Comparison of ENCODE assay signal across 24 cellular contexts in the genomic region with DNA sequence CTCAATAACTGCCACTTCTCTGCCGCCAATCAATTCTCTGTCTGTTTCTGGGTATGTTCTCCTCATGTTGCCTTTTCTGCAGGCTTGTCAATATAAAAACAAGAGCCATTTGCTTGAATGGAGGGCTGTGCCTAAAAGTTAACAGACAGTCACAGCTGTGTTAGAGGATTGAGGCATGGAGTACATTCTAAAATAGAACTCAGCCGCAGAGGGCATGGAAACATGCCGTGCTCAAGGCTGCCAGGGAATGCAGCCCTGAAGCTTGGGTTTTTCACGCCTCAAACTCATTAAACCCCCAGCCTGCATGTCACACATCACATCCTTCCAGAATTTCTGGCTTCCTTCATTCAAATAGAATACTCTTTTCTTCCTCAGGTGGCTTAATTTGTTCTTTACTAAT.
"Had no signal": no experiment of that assay in that cellular context is flagged by ENCODE, and none has a peak within 500 bp of the region (broad histone marks: within the 10 kb centered on the region; RNA-seq: fewer than 3 reads in every experiment).

No MANE protein-coding gene starts in this region.

- H3K4me1 Mint-ChIP-seq: natural killer cell had no signal

- ATAC-seq: activated naive CD8-positive, alpha-beta T cell treated with anti-CD3 and anti-CD28 coated beads, Interleukin-2, amount 50 U/mL, for 24 hours; natural killer cell; stimulated activated naive CD8-positive, alpha-beta T cell treated with anti-CD3 and anti-CD28 coated beads, Interleukin-15, amount 100 ng/mL, for 72 hours; T-helper 17 cell had no signal

- H3K27ac ChIP-seq: neutrophil, suprapubic skin, upper lobe of left lung, VCaP had no signal

- DNase-seq: activated CD4-positive, alpha-beta T cell treated with anti-CD3 and anti-CD28 coated beads, Interleukin-2, amount 50 U/mL, for 1 hour; activated CD4-positive, CD25-positive, alpha-beta regulatory T cell treated with anti-CD3 and anti-CD28 coated beads, Interleukin-2, amount 50 U/mL, for 72 hours; activated CD8-positive, alpha-beta memory T cell treated with anti-CD3 and anti-CD28 coated beads for 24 hours; activated CD8-positive, alpha-beta memory T cell treated with anti-CD3 and anti-CD28 coated beads, Interleukin-2, amount 50 U/mL, for 48 hours; activated effector memory CD4-positive, alpha-beta T cell treated with Interleukin-2 at 50 U/mL for 16 hours; activated naive CD4-positive, alpha-beta T cell treated with anti-CD3 and anti-CD28 coated beads, Interleukin-2, amount 10 ng/mL, durations not matched to agents 7 days and 5 days; activated naive CD8-positive, alpha-beta T cell treated with anti-CD3 and anti-CD28 coated beads, Interleukin-2, amount 50 U/mL, for 24 hours; activated T-cell treated with anti-CD3 and anti-CD28 coated beads, Interleukin-2, amount 50 U/mL, for 48 hours; aorta; cerebellar nuclear complex; cortex of kidney; head of caudate nucleus; kidney glomerular epithelial cell; natural killer cell; retina; small intestine; stimulated activated CD4-positive, alpha-beta T cell treated with anti-CD3 and anti-CD28 coated beads, Interleukin-15, amount 100 ng/mL, for 24 hours; stimulated activated CD4-positive, alpha-beta T cell treated with anti-CD3 and anti-CD28 coated beads, Interleukin-4, amount 100 ng/mL, for 1 hour; stimulated activated naive CD8-positive, alpha-beta T cell treated with anti-CD3 and anti-CD28 coated beads, Interleukin-15, amount 100 ng/mL, for 72 hours; T-helper 17 cell; upper lobe of left lung had no signal

- H3K4me1 ChIP-seq: suprapubic skin, upper lobe of left lung had no signal

- H3K27me3 ChIP-seq: neutrophil, suprapubic skin, upper lobe of left lung had no signal

- H3K36me3 ChIP-seq: neutrophil, suprapubic skin, upper lobe of left lung had no signal

- H3K27me3 Mint-ChIP-seq: activated naive CD4-positive, alpha-beta T cell treated with anti-CD3 and anti-CD28 coated beads, Interleukin-2, amount 10 ng/mL, durations not matched to agents 7 days and 5 days; activated naive CD8-positive, alpha-beta T cell treated with anti-CD3 and anti-CD28 coated beads, Interleukin-2, amount 50 U/mL, for 24 hours; stimulated activated naive CD8-positive, alpha-beta T cell treated with anti-CD3 and anti-CD28 coated beads, Interleukin-15, amount 100 ng/mL, for 72 hours; T-helper 17 cell had no signal

- H3K9me3 Mint-ChIP-seq: activated naive CD8-positive, alpha-beta T cell treated with anti-CD3 and anti-CD28 coated beads, Interleukin-2, amount 50 U/mL, for 24 hours; natural killer cell had no signal

- H3K4me3 Mint-ChIP-seq: activated naive CD4-positive, alpha-beta T cell treated with anti-CD3 and anti-CD28 coated beads, Interleukin-2, amount 10 ng/mL, durations not matched to agents 7 days and 5 days; activated naive CD8-positive, alpha-beta T cell treated with anti-CD3 and anti-CD28 coated beads, Interleukin-2, amount 50 U/mL, for 24 hours; natural killer cell; stimulated activated naive CD8-positive, alpha-beta T cell treated with anti-CD3 and anti-CD28 coated beads, Interleukin-15, amount 100 ng/mL, for 72 hours; T-helper 17 cell had no signal

- H3K9me3 ChIP-seq: neutrophil, suprapubic skin, upper lobe of left lung had no signal

- H3K36me3 Mint-ChIP-seq: natural killer cell had no signal

- H3K27ac Mint-ChIP-seq: activated naive CD4-positive, alpha-beta T cell treated with anti-CD3 and anti-CD28 coated beads, Interleukin-2, amount 10 ng/mL, durations not matched to agents 7 days and 5 days; activated naive CD8-positive, alpha-beta T cell treated with anti-CD3 and anti-CD28 coated beads, Interleukin-2, amount 50 U/mL, for 24 hours; natural killer cell; stimulated activated naive CD8-positive, alpha-beta T cell treated with anti-CD3 and anti-CD28 coated beads, Interleukin-15, amount 100 ng/mL, for 72 hours had no signal

- H3K4me3 ChIP-seq: suprapubic skin, upper lobe of left lung had no signal
